In the genomic region with DNA sequence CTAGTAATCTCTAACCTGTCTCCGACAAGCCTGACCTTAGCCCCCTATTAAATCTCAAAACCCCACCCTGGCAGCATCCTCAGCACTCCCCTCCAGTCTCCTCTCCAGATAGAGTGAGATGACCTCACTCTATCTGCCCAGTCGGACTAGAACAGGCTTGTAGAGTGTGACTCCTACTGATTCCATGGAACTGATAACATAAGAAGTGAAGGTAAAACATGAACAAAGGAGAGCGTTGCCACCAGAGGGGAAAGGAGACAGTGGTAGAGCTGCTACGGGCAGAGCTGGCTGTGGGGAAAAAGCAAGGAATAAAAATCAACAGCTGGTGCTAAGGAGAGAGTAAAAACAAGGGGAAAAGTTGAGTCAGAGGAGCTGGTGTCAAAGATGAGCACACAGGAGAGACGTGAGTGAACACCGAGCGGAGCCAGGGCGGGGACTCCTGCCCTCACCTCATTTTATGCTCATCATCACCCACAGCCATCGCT, we compare ENCODE assay signal across 18 cellular contexts. TPM values are rescaled to one million over a fixed set of nuclear protein-coding genes. Genes with fewer than 3 reads are reported as not detected.
DNase-seq lines count a peak whose midpoint lies in the region; TF ChIP-seq lines count a peak whose summit lies in the region.
"Had no signal": no experiment of that assay in that cellular context is flagged by ENCODE, and none has a peak within 500 bp of the region (broad histone marks: within the 10 kb centered on the region; RNA-seq: fewer than 3 reads in every experiment).

No MANE protein-coding gene starts in this region.

- H3K9me3 Mint-ChIP-seq in neural crest cell = no peaks in the 10 kb centered on the region
- H3K9me3 Mint-ChIP-seq: memory B cell had no signal

- peak overlapping the region; percentile 46 for H3K27ac Mint-ChIP-seq in neural crest cell (ENCODE audit: unreplicated experiment)
- H3K27ac Mint-ChIP-seq: memory B cell; T-helper 2 cell treated with Interferon-gamma antibody and Interleukin-4, amounts not matched to agents 5 μg/mL and 100 μg/mL, for 36 hours had no signal

- peaks cover 13% of the 10 kb centered on the region; the same call in 1 of the 2 replicates for H3F3A ChIP-seq in Loucy (ENCODE audit: low read depth)

- H3K4me3 Mint-ChIP-seq in neural crest cell = peak overlapping the region; percentile 0
- H3K4me3 Mint-ChIP-seq: memory B cell; T-helper 2 cell treated with Interferon-gamma antibody and Interleukin-4, amounts not matched to agents 5 μg/mL and 100 μg/mL, for 36 hours had no signal

- no peaks in the 10 kb centered on the region for H3K36me3 ChIP-seq in Loucy (ENCODE audit: insufficient read depth, low read length)
- H3K36me3 ChIP-seq: HAP-1, Peyer's patch, upper lobe of left lung had no signal

- H3K4me3 ChIP-seq in Loucy (ENCODE audit: low read length, poor library complexity, severe bottlenecking) = no peak overlapping the region
- no peak overlapping the region for H3K4me3 ChIP-seq in fibroblast of mammary gland (ENCODE audit: control insufficient read depth, low read depth, low read length)
- H3K4me3 ChIP-seq: A549, HAP-1, Peyer's patch, upper lobe of left lung had no signal

- TF ChIP-seq CTCF in Loucy (conservative IDR thresholded peaks at IDR 0.05; ENCODE audit: low read length) (no peak), fibroblast of mammary gland (conservative IDR thresholded peaks at IDR 0.05; ENCODE audit: control insufficient read depth, insufficient read depth, low read depth, low read length) (no peak), neural crest cell (conservative IDR thresholded peaks at IDR 0.05) (no peak)

- H3K4me2 ChIP-seq in Loucy (ENCODE audit: low read depth, low read length, poor library complexity, severe bottlenecking) = no peak overlapping the region
- H3K4me2 ChIP-seq: A549 had no signal

- DNase-seq in NCI-H748 (lab: John Stamatoyannopoulos, UW; ENCODE audit: unreplicated experiment) (peak; percentile 20), NCI-H748 treated with DMSO at 0.1 percent for 48 hours (lab: John Stamatoyannopoulos, UW) (no peak), fibroblast of mammary gland (ENCODE audit: low read depth) (peak; percentile 20), neural crest cell (ENCODE audit: low read depth, low spot score) (no peak), NOMO-1 (lab: John Stamatoyannopoulos, UW; ENCODE audit: unreplicated experiment in 2 of 2) (no peak), glomerular visceral epithelial cell (ENCODE audit: extremely low spot score) (no peak), NCI-H226 (no peak)
- DNase-seq: activated gamma-delta T cell treated with Interleukin-2 at 50 U/mL for 16 hours; hypothalamus; Peyer's patch; posterior cingulate gyrus; stimulated activated CD4-positive, alpha-beta T cell treated with anti-CD3 and anti-CD28 coated beads, Interleukin-1b, Interleukin-23, amount 100 ng/mL, for 48 hours had no signal

- no peaks in the 10 kb centered on the region for H3K27me3 ChIP-seq in Loucy (ENCODE audit: insufficient read depth, low read length, poor library complexity, severe bottlenecking)
- H3K27me3 ChIP-seq: Peyer's patch, upper lobe of left lung had no signal

- H3K9me2 ChIP-seq in Loucy (replicated peaks; ENCODE audit: low read depth, low read length) = no peaks in the 10 kb centered on the region

- peaks cover 77% of the 10 kb centered on the region for H3K79me2 ChIP-seq in Loucy (ENCODE audit: insufficient read depth, low read length)

- H3K4me1 ChIP-seq in Loucy (ENCODE audit: insufficient read depth, low read length, poor library complexity, severe bottlenecking) = peaks cover 65% of the 10 kb centered on the region
- H3K4me1 ChIP-seq: HAP-1 had no signal

- H3K9ac ChIP-seq in Loucy (ENCODE audit: low read depth, low read length, poor library complexity, severe bottlenecking) = peak overlapping the region; percentile 6

- no peaks in the 10 kb centered on the region for H4K20me1 ChIP-seq in Loucy (ENCODE audit: insufficient read depth, low read length, poor library complexity, severe bottlenecking)

- H3K36me3 Mint-ChIP-seq in neural crest cell (ENCODE audit: low read depth) = peaks cover 3% of the 10 kb centered on the region
- H3K36me3 Mint-ChIP-seq: memory B cell had no signal

- H3K4me1 Mint-ChIP-seq in neural crest cell = peaks cover 82% of the 10 kb centered on the region

- H2AFZ ChIP-seq in Loucy (ENCODE audit: low read length) = no peak overlapping the region

- H3K27me3 Mint-ChIP-seq in neural crest cell (ENCODE audit: low read depth) = no peaks in the 10 kb centered on the region

- H3K9me3 ChIP-seq in Loucy (ENCODE audit: insufficient read depth, low read depth, low read length) = no peaks in the 10 kb centered on the region
- H3K9me3 ChIP-seq: A549, HAP-1, Peyer's patch, upper lobe of left lung had no signal

RNA-seq across cellular contexts. Expression of a gene that starts 35.9 kb away (rescaled TPM):
- 34.5 and 38.7 TPM in 2 replicates for total RNA-seq in neural crest cell

Comparison
In these comparisons a context has a peak if more than half of its experiments do, and no peak if none do; other contexts are left out.
1. DNase-seq: peak in NCI-H748 (single experiment) and fibroblast of mammary gland (single experiment); none in NCI-H748 treated with DMSO at 0.1 percent for 48 hours (single experiment), neural crest cell (single experiment), NOMO-1 (0 of 2), glomerular visceral epithelial cell (single experiment) and NCI-H226 (single experiment).